1 cellular context compared by ENCODE assay signal in genomic region chr14:68796418-68797101, GRCh38.
TF ChIP-seq lines count a peak whose summit lies in the region.

No MANE protein-coding gene starts in this region.

TF ChIP-seq in SK-N-SH, 30 proteins besides CTCF, POLR2A, EP300 and RAD21 (continued from another document):
- TF ChIP-seq IRF3 (IDR thresholded peaks at IDR 0.05; ENCODE audit: low read depth, low read length) = no peak
- no peak for TF ChIP-seq ELF1 (IDR thresholded peaks at IDR 0.05)
- no peak for TF ChIP-seq FOXM1 (IDR thresholded peaks at IDR 0.05; ENCODE audit: low read depth)
- no peak for TF ChIP-seq USF2 (IDR thresholded peaks at IDR 0.05; ENCODE audit: borderline replicate concordance, low read depth, low read length)
- TF ChIP-seq NFIC (IDR thresholded peaks at IDR 0.05; ENCODE audit: borderline replicate concordance) = no peak
- TF ChIP-seq ZBTB33 (IDR thresholded peaks at IDR 0.05; ENCODE audit: borderline replicate concordance, low read depth) = no peak
- no peak for TF ChIP-seq NRF1 (IDR thresholded peaks at IDR 0.05; ENCODE audit: low read depth, low read length)
- TF ChIP-seq TCF12 (IDR thresholded peaks at IDR 0.05) = no peak
- no peak for TF ChIP-seq PBX3 (IDR thresholded peaks at IDR 0.05)
